ENCODE assay signal across 8 cellular contexts in genomic region chr18:48022531-48023330, GRCh38.
DNase-seq lines count a peak whose midpoint lies in the region; ATAC-seq and TF ChIP-seq lines count a peak whose summit lies in the region.

No MANE protein-coding gene starts in this region.

- H3K4me1 ChIP-seq in PC-3 (ENCODE audit: insufficient read depth, low read length) (peaks cover 10% of the 10 kb centered on the region), transverse colon (peaks cover 0 to 5% (median 0%) of the 10 kb centered on the region in 4 donors)

- no peaks in the 10 kb centered on the region for H3K9me3 Mint-ChIP-seq in activated T-cell treated with anti-CD3 and anti-CD28 coated beads, Interleukin-2, amount 50 U/mL, for 4 hours

- peak overlapping the region; percentile 63 for H3K4me2 ChIP-seq in PC-3 (ENCODE audit: low read length)

- H3K36me3 ChIP-seq in PC-3 (ENCODE audit: low read depth, low read length), result no peaks in the 10 kb centered on the region
- no peaks in the 10 kb centered on the region for H3K36me3 ChIP-seq in transverse colon

- no peak for TF ChIP-seq POLR2A in transverse colon (IDR thresholded peaks at IDR 0.05)

- 57 to 65% methylated on average over 8 to 16 of the region's 16 CpGs for WGBS in transverse colon (ENCODE audit: low coverage in 1 of 2), 2 donors

- peaks cover 25% of the 10 kb centered on the region for H3K27me3 Mint-ChIP-seq in activated T-cell treated with anti-CD3 and anti-CD28 coated beads, Interleukin-2, amount 50 U/mL, for 4 hours (ENCODE audit: low read depth)

- ATAC-seq in activated T-cell treated with anti-CD3 and anti-CD28 coated beads, Interleukin-2, amount 50 U/mL, for 4 hours, result peak; percentile 50
- ATAC-seq in PC-3 (peak; percentile 76), HG03520 (IDR thresholded peaks at IDR 0.05; ENCODE audit: unreplicated experiment) (no peak)

- no peaks in the 10 kb centered on the region for H4K20me1 ChIP-seq in PC-3 (ENCODE audit: low read length)

- peak overlapping the region; percentile 73 for H3K27ac ChIP-seq in PC-3 (ENCODE audit: low read length)
- no peak overlapping the region for H3K27ac ChIP-seq in transverse colon

- in situ Hi-C loops in transverse colon (cut with MboI; ENCODE audit: low pct_ligation_motif_present in 1 of 4, low pct_unique_long_range_greater_than_20kb in 1 of 4, low sequenced_read_pairs in 3 of 4), result loop anchor here in 2 of 4 donors (5.0 to 10.0 kb wide), 2 partner anchors 245 to 422 kb away; no protein-coding TSS in a partner anchor

- CTCF ChIA-PET in PC-3 (lab: Charles Lee), result no interaction called here

- POLR2A ChIA-PET in PC-3 (lab: Charles Lee; ENCODE audit: unreplicated experiment), result no interaction called here

- no peaks in the 10 kb centered on the region for H3K9me2 ChIP-seq in PC-3 (replicated peaks; ENCODE audit: low read length)

- H3K79me2 ChIP-seq in PC-3 (ENCODE audit: low read length), result no peaks in the 10 kb centered on the region

- 0 out of 2 replicates have a peak overlapping the region, but pooled peaks have one; percentile 20 for H3K9ac ChIP-seq in PC-3 (ENCODE audit: low read length)

- H3K27me3 ChIP-seq in PC-3 (ENCODE audit: low read length) (no peaks in the 10 kb centered on the region), transverse colon (peaks cover 23% of the 10 kb centered on the region)

- H3K4me1 Mint-ChIP-seq in activated T-cell treated with anti-CD3 and anti-CD28 coated beads, Interleukin-2, amount 50 U/mL, for 4 hours (ENCODE audit: low read depth), result no peaks in the 10 kb centered on the region

- no peaks in the 10 kb centered on the region for H3K36me3 Mint-ChIP-seq in activated T-cell treated with anti-CD3 and anti-CD28 coated beads, Interleukin-2, amount 50 U/mL, for 4 hours (ENCODE audit: insufficient read depth)

- H3K4me3 ChIP-seq in PC-3 (ENCODE audit: low read length), result no peak overlapping the region
- H3K4me3 ChIP-seq in transverse colon, result no peak overlapping the region

- no peaks in the 10 kb centered on the region for H3F3A ChIP-seq in PC-3 (ENCODE audit: low read length, unreplicated experiment)

- no peak overlapping the region for H3K4me3 Mint-ChIP-seq in activated T-cell treated with anti-CD3 and anti-CD28 coated beads, Interleukin-2, amount 50 U/mL, for 4 hours

- peak overlapping the region; percentile 38; the same call in 1 of the 2 replicates for H2AFZ ChIP-seq in PC-3 (ENCODE audit: low read length)

- no peak for TF ChIP-seq EP300 in transverse colon (IDR thresholded peaks at IDR 0.05; ENCODE audit: low read depth)

- TF ChIP-seq CTCF in PC-3 (conservative IDR thresholded peaks at IDR 0.05; ENCODE audit: low read depth, low read length) (peak; percentile 61), transverse colon (IDR thresholded peaks at IDR 0.05) (peak; percentile 40 to 66 (median 55))

- DNase-seq in activated T-cell treated with anti-CD3 and anti-CD28 coated beads, Interleukin-2, amount 50 U/mL, for 4 hours, result no peak
- no peak for DNase-seq in activated T-cell treated with anti-CD3 and anti-CD28 coated beads, Interleukin-2, amount 50 U/mL, for 1 hour
- peak; percentile 61 for DNase-seq in LoVo (ENCODE audit: low spot score)
- DNase-seq in PC-3, result peak; percentile 73
- DNase-seq in cerebellar cortex (ENCODE audit: low spot score), result peak; percentile 67
- peak; percentile 91 for DNase-seq in left kidney (ENCODE audit: low read depth, low spot score)
- DNase-seq in transverse colon, result no peak

- BruUV-seq in PC-3 (replicated peaks; lab: Mats Ljungman, UMichigan), result no TSS peak

- H3K9me3 ChIP-seq in PC-3 (ENCODE audit: low read length) (no peaks in the 10 kb centered on the region), transverse colon (no peaks in the 10 kb centered on the region)

- intact Hi-C loops in PC-3 (cut with micrococcal nuclease) (loop anchor here (1.0 kb wide), 3 partner anchors 91 to 250 kb away; no protein-coding TSS in a partner anchor), transverse colon (cut with DNase I; ENCODE audit: low total_unique reads) (no loop called here)

Comparison
In these comparisons a context has a peak if more than half of its experiments do, and no peak if none do; other contexts are left out.
1. DNase-seq: peak in LoVo (single experiment), PC-3 (single experiment), cerebellar cortex (single experiment) and left kidney (single experiment); none in activated T-cell treated with anti-CD3 and anti-CD28 coated beads, Interleukin-2, amount 50 U/mL, for 4 hours (single experiment), activated T-cell treated with anti-CD3 and anti-CD28 coated beads, Interleukin-2, amount 50 U/mL, for 1 hour (single experiment) and transverse colon (single experiment).